ENCODE assay signal across 11 cellular contexts in the genomic region with DNA sequence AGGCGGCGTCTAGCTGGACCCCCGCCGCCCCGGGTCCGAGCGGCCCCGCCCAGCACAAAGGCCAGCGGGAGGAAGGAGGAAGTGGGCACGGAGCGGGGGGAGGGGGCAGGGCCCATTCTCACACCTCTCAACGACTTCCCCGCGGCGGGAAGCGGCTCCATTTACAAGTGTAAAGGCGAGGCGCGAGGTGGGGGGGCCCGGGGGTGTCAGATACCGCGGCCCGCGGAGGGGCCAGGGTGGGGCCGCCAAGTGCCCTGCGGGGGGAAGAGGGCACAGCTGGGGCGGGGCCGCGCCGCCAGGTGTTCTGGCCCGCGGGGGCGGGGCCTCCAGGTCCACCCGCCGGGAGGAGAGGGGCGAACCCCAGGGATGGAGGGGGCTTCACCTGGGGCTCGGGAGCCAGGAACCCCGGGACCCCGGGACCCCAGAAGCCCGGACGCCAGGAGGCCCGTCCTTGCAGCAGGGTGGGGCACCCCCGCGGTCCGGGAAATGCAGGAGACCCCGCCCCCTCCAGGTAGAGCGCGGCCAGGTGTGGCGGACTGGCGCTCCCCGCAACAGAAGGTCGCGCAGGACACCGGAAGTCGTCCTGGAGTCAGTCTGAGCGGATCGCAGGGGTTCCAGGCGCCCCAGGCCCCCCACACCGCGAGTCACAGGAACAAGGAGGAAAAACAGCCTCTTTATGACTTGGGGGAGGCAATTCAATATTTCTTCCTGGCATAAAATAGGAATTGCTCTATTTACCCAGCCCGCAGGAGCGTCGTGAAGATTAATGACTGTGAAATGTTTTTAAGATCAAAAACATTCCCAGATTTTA. TPM values are rescaled to one million over a fixed set of nuclear protein-coding genes. Genes with fewer than 3 reads are reported as not detected.
DNase-seq lines count a peak whose midpoint lies in the region; ATAC-seq and TF ChIP-seq lines count a peak whose summit lies in the region.
"Had no signal": no experiment of that assay in that cellular context is flagged by ENCODE, and none has a peak within 500 bp of the region (broad histone marks: within the 10 kb centered on the region; RNA-seq: fewer than 3 reads in every experiment).

No MANE protein-coding gene starts in this region.

- peak; percentile 61 for DNase-seq in Calu3
- DNase-seq in NCI-H748 treated with DMSO at 0.1 percent for 48 hours (lab: John Stamatoyannopoulos, UW): peak; percentile 26
- DNase-seq in osteoblast (ENCODE audit: insufficient read length, low spot score, missing footprints): peak; percentile 60
- DNase-seq in activated naive CD4-positive, alpha-beta T cell (lab: John Stamatoyannopoulos, UW): no peak
- DNase-seq in NK-92 (lab: John Stamatoyannopoulos, UW; ENCODE audit: unreplicated experiment): no peak
- DNase-seq in activated CD8-positive, alpha-beta memory T cell treated with anti-CD3 and anti-CD28 coated beads for 24 hours: no peak
- DNase-seq: activated T-cell treated with anti-CD3 and anti-CD28 coated beads, Interleukin-2, amount 50 U/mL, for 72 hours; SIG-M5 had no signal

- TF ChIP-seq POLR2A in gastroesophageal sphincter (IDR thresholded peaks at IDR 0.05): no peak

- CTCF ChIA-PET in Calu3 (lab: Charles Lee): interaction anchor here (2.4 kb wide), 1 partner anchor 67 kb away, joined by 8 read pairs; no protein-coding TSS in a partner anchor

- peaks cover 21% of the 10 kb centered on the region for H4K20me1 ChIP-seq in osteoblast (ENCODE audit: insufficient read depth, low read length)

- peaks cover 39 to 100% (median 88%) of the 10 kb centered on the region in 3 donors for H3K4me1 ChIP-seq in gastroesophageal sphincter
- H3K4me1 ChIP-seq in osteoblast (ENCODE audit: insufficient read depth, low read length): peaks cover 62% of the 10 kb centered on the region

- H3K9me3 Mint-ChIP-seq in Calu3 (ENCODE audit: low read depth, unreplicated experiment): no peaks in the 10 kb centered on the region
- H3K9me3 Mint-ChIP-seq: activated T-cell treated with anti-CD3 and anti-CD28 coated beads, Interleukin-2, amount 50 U/mL, for 72 hours had no signal

- peak overlapping the region in 1 of 2 donors; percentile 25 for H3K4me3 ChIP-seq in gastroesophageal sphincter
- H3K4me3 ChIP-seq in osteoblast (ENCODE audit: insufficient read depth, low read length): no peak overlapping the region

- peak overlapping the region; percentile 82 to 99 (median 98) for H3K27ac ChIP-seq in gastroesophageal sphincter
- peak overlapping the region; percentile 38 for H3K27ac ChIP-seq in osteoblast (ENCODE audit: low read depth, low read length)

- no peaks in the 10 kb centered on the region for H3K9me3 ChIP-seq in gastroesophageal sphincter
- H3K9me3 ChIP-seq in osteoblast (ENCODE audit: low read depth, low read length): no peaks in the 10 kb centered on the region
- H3K9me3 ChIP-seq: heart left ventricle had no signal

- H3K36me3 Mint-ChIP-seq in Calu3 (ENCODE audit: insufficient read depth, unreplicated experiment): peaks cover 79% of the 10 kb centered on the region

- no TSS peak for BruUV-seq in Calu3 (replicated peaks; lab: Mats Ljungman, UMichigan)

- ATAC-seq in gastroesophageal sphincter: no peak
- no peak for ATAC-seq in HG03196 (IDR thresholded peaks at IDR 0.05; ENCODE audit: unreplicated experiment)
- ATAC-seq: activated T-cell treated with anti-CD3 and anti-CD28 coated beads, Interleukin-2, amount 50 U/mL, for 72 hours had no signal

- peak overlapping the region; percentile 24 for H3K27ac Mint-ChIP-seq in Calu3 (ENCODE audit: unreplicated experiment)
- H3K27ac Mint-ChIP-seq: activated T-cell treated with anti-CD3 and anti-CD28 coated beads, Interleukin-2, amount 50 U/mL, for 72 hours had no signal

- H3K27me3 ChIP-seq in gastroesophageal sphincter: no peaks in the 10 kb centered on the region
- H3K27me3 ChIP-seq in osteoblast (ENCODE audit: insufficient read depth, low read length): no peaks in the 10 kb centered on the region
- H3K27me3 ChIP-seq: heart left ventricle had no signal

- peak overlapping the region; percentile 75 for H3K4me3 Mint-ChIP-seq in Calu3 (ENCODE audit: low read depth, unreplicated experiment)
- H3K4me3 Mint-ChIP-seq: activated T-cell treated with anti-CD3 and anti-CD28 coated beads, Interleukin-2, amount 50 U/mL, for 72 hours had no signal

- 71% methylated on average over 3 of the region's 63 CpGs; no CpG with 5 or more reads in 1 of the 2 donors for WGBS in gastroesophageal sphincter (ENCODE audit: low coverage in 1 of 2), 2 donors

- H3K79me2 ChIP-seq in osteoblast (ENCODE audit: insufficient read depth, low read length): peaks cover 100% of the 10 kb centered on the region

- no peak for TF ChIP-seq CTCF in Calu3 (IDR thresholded peaks at IDR 0.05; ENCODE audit: unreplicated experiment)
- no peak for TF ChIP-seq CTCF in gastroesophageal sphincter (IDR thresholded peaks at IDR 0.05)
- no peak for TF ChIP-seq CTCF in osteoblast (IDR thresholded peaks at IDR 0.05; ENCODE audit: extremely low read depth, low read depth, low read length)

- peaks cover 63% of the 10 kb centered on the region for H3K4me1 Mint-ChIP-seq in Calu3 (ENCODE audit: low read depth, unreplicated experiment)

- H2AFZ ChIP-seq in osteoblast (ENCODE audit: low read length): no peak overlapping the region

- H3K27me3 Mint-ChIP-seq in Calu3 (ENCODE audit: unreplicated experiment): no peaks in the 10 kb centered on the region

- H3K36me3 ChIP-seq in gastroesophageal sphincter (peaks cover 0 to 7% of the 10 kb centered on the region in 2 donors), osteoblast (ENCODE audit: insufficient read depth, low read length) (peaks cover 7% of the 10 kb centered on the region)

- no peak for TF ChIP-seq EP300 in gastroesophageal sphincter (IDR thresholded peaks at IDR 0.05)

- H3K4me2 ChIP-seq in osteoblast (ENCODE audit: insufficient read depth, low read length): no peak overlapping the region

- intact Hi-C loops in Calu3 (cut with micrococcal nuclease; ENCODE audit: unreplicated experiment): loop anchor here (10.0 kb wide), 1 partner anchor 47 kb away; no protein-coding TSS in a partner anchor

RNA-seq across cellular contexts. Expression of a gene that starts 8.3 kb away (rescaled TPM):
- total RNA-seq in Calu3 (2022) (71.9 and 78.7 TPM in 2 replicates), gastroesophageal sphincter (100 to 1,000 TPM in 1 of 4 donors, 10 to 100 TPM in 3; 74.8 to 103 (median 79.2) TPM), osteoblast (65.1 and 65.9 TPM in 2 replicates)

Comparison
In these comparisons a context has a peak if more than half of its experiments do, and no peak if none do; other contexts are left out.
1. DNase-seq: peak in Calu3 (single experiment), NCI-H748 treated with DMSO at 0.1 percent for 48 hours (single experiment) and osteoblast (single experiment); none in activated naive CD4-positive, alpha-beta T cell (0 of 4), NK-92 (single experiment) and activated CD8-positive, alpha-beta memory T cell treated with anti-CD3 and anti-CD28 coated beads for 24 hours (single experiment).